9 cellular contexts compared by ENCODE assay signal in the genomic region with DNA sequence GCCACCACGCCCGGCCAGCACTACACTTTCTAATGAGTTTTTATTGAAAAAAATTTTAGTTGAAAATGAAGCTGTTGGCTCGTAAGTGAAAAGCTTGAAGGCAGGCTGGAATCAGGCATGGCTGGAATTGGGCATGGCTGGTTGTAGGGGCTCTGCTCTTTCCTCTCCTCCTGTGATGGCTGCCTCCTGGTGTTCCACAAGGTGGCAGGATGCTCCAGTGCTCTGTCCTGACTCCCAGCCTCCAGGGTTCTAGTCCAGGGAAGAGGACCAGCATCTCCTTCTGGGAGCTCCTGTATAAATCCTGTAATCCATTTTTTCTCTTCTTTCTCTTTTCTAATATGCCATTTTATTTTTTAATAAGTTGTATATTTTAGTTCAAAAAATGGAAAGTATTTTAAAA. TPM values are rescaled to one million over a fixed set of nuclear protein-coding genes. Genes with fewer than 3 reads are reported as not detected.
A peak's percentile ranks its signal among the peaks of the same experiment; 100 is the strongest.
DNase-seq lines count a peak whose midpoint lies in the region; ATAC-seq, FAIRE-seq and TF ChIP-seq lines count a peak whose summit lies in the region.
"Had no signal": no experiment of that assay in that cellular context is flagged by ENCODE, and none has a peak within 500 bp of the region (broad histone marks: within the 10 kb centered on the region; RNA-seq: fewer than 3 reads in every experiment).

No MANE protein-coding gene starts in this region.

- DNase-seq in EH (ENCODE audit: low read depth) (peak; percentile 54), KBM-7 (peak; percentile 28), astrocyte (ENCODE audit: low read depth) (no peak), lower lobe of right lung (no peak), colonic mucosa (no peak)

- no peaks in the 10 kb centered on the region for H3K79me2 ChIP-seq in astrocyte (ENCODE audit: insufficient read depth, low read length)

- no peak overlapping the region for H3K4me3 Mint-ChIP-seq in astrocyte (ENCODE audit: unreplicated experiment)

- peaks cover 26% of the 10 kb centered on the region for H3K4me1 Mint-ChIP-seq in astrocyte (ENCODE audit: low read depth, unreplicated experiment)

- H3K9me3 ChIP-seq in astrocyte (ENCODE audit: insufficient read depth, low read depth, low read length) (no peaks in the 10 kb centered on the region), lower lobe of right lung (no peaks in the 10 kb centered on the region), colonic mucosa (no peaks in the 10 kb centered on the region)

- H3K9ac ChIP-seq in astrocyte (ENCODE audit: low read length) (no peak overlapping the region), colonic mucosa (ENCODE audit: low read depth in 2 of 2, low read length in 2 of 2) (no peak overlapping the region)

- no peak overlapping the region for H2AFZ ChIP-seq in astrocyte (ENCODE audit: low read depth, low read length)

- no peaks in the 10 kb centered on the region for H3K27me3 Mint-ChIP-seq in astrocyte (ENCODE audit: low read depth, unreplicated experiment)

- intact Hi-C loops in lower lobe of right lung (cut with DNase I) (no loop called here), colonic mucosa (cut with DNase I) (loop anchor here (10.0 kb wide), 1 partner anchor 483 kb away; no protein-coding TSS in a partner anchor)

- in situ Hi-C loops in KBM-7 (cut with MboI; ENCODE audit: low pct_unique_long_range_greater_than_20kb, low sequenced_read_pairs) = loop anchor here (25.0 kb wide), 1 partner anchor 475 kb away; no protein-coding TSS in a partner anchor

- H3K4me2 ChIP-seq in astrocyte (ENCODE audit: low read length) = no peak overlapping the region

- TF ChIP-seq CTCF in astrocyte (IDR thresholded peaks at IDR 0.05; ENCODE audit: insufficient read depth, low read depth, low read length) = peak; percentile 26
- TF ChIP-seq CTCF in lower lobe of right lung (IDR thresholded peaks at IDR 0.05) = peak; percentile 9
- no peak for TF ChIP-seq CTCF in colonic mucosa (IDR thresholded peaks at IDR 0.05)

- no peak overlapping the region for H3K27ac Mint-ChIP-seq in astrocyte (ENCODE audit: unreplicated experiment)

- H3K4me1 ChIP-seq in astrocyte (ENCODE audit: insufficient read depth, low read length) (no peaks in the 10 kb centered on the region), lower lobe of right lung (no peaks in the 10 kb centered on the region), colonic mucosa (no peaks in the 10 kb centered on the region)

- no peaks in the 10 kb centered on the region for H3K27me3 ChIP-seq in astrocyte (ENCODE audit: insufficient read depth, low read length)
- no peaks in the 10 kb centered on the region for H3K27me3 ChIP-seq in lower lobe of right lung (ENCODE audit: low read depth)
- no peaks in the 10 kb centered on the region for H3K27me3 ChIP-seq in colonic mucosa

- H3K4me3 ChIP-seq in astrocyte (ENCODE audit: insufficient read depth, low read depth, low read length) (no peak overlapping the region), lower lobe of right lung (no peak overlapping the region), colonic mucosa (no peak overlapping the region)

- ATAC-seq in lower lobe of right lung (no peak), GM19035 (IDR thresholded peaks at IDR 0.05; ENCODE audit: unreplicated experiment) (no peak), HG02884 (IDR thresholded peaks at IDR 0.05; ENCODE audit: unreplicated experiment) (no peak), HG03565 (IDR thresholded peaks at IDR 0.05; ENCODE audit: unreplicated experiment) (no peak)

- no peaks in the 10 kb centered on the region for H3K36me3 ChIP-seq in astrocyte (ENCODE audit: insufficient read depth, low read length)
- H3K36me3 ChIP-seq in lower lobe of right lung = peaks cover 50% of the 10 kb centered on the region
- no peaks in the 10 kb centered on the region for H3K36me3 ChIP-seq in colonic mucosa

- peaks cover 4% of the 10 kb centered on the region for H3K36me3 Mint-ChIP-seq in astrocyte (ENCODE audit: low read depth, unreplicated experiment)

- H3K27ac ChIP-seq in astrocyte (ENCODE audit: low read depth, low read length) (no peak overlapping the region), lower lobe of right lung (no peak overlapping the region), colonic mucosa (no peak overlapping the region)

- FAIRE-seq in astrocyte (lab: Jason Lieb, UNC) = no peak

- H3K9me3 Mint-ChIP-seq in astrocyte (ENCODE audit: unreplicated experiment) = no peaks in the 10 kb centered on the region
- H3K9me3 Mint-ChIP-seq: immature natural killer cell had no signal

- H4K20me1 ChIP-seq in astrocyte (ENCODE audit: insufficient read depth, low read length) = no peaks in the 10 kb centered on the region

RNA-seq across cellular contexts. Expression of a gene that starts 57.2 kb away (rescaled TPM):
- total RNA-seq in astrocyte = 11.9 and 14.4 TPM in 2 replicates
- 10.5 TPM for total RNA-seq in lower lobe of right lung
- 10 to 100 TPM; 26.5 to 77.7 TPM for total RNA-seq in colonic mucosa

RNA-seq across cellular contexts. Expression of a gene that starts 57.5 kb away (rescaled TPM):
- total RNA-seq in astrocyte = 15.4 and 16.1 TPM in 2 replicates
- total RNA-seq in lower lobe of right lung = 17.0 TPM
- total RNA-seq in colonic mucosa = 10 to 100 TPM; 15.1 to 16.3 TPM

Comparison
In these comparisons a context has a peak if more than half of its experiments do, and no peak if none do; other contexts are left out.
1. DNase-seq: peak in EH (single experiment) and KBM-7 (single experiment); none in astrocyte (single experiment), lower lobe of right lung (single experiment) and colonic mucosa (single experiment).